7 cellular contexts compared by ENCODE assay signal in the genomic region with DNA sequence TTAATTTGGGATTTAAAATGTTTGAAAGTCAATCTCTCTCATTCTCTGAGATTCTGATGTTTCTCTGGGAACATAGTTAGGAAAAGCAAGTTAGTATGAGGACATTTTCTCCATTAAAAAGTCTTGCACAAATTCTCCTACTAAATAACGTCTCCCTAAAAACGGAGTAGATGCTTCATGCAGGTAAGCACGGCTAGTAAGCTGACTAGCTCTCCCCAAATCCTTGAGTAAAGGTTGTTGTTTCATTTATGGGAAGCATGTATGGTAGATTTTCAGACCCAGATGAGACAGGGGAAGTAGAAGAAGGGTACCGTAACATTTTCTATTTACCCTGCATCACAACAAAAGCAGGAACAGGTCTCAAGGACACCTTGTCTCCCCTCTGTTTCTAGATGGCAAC.
"Had no signal": no experiment of that assay in that cellular context is flagged by ENCODE, and none has a peak within 500 bp of the region (broad histone marks: within the 10 kb centered on the region; RNA-seq: fewer than 3 reads in every experiment).

No MANE protein-coding gene starts in this region.

- FAIRE-seq: G401.6, GM12878, GM12891, GM12892, GM18507 had no signal

- H3K4me3 ChIP-seq: GM12878 had no signal

- DNase-seq: GDM1, GF-D8 had no signal

- ATAC-seq: GM12878 had no signal
